Comparison of ENCODE assay signal across 1 cellular context in the genomic region with DNA sequence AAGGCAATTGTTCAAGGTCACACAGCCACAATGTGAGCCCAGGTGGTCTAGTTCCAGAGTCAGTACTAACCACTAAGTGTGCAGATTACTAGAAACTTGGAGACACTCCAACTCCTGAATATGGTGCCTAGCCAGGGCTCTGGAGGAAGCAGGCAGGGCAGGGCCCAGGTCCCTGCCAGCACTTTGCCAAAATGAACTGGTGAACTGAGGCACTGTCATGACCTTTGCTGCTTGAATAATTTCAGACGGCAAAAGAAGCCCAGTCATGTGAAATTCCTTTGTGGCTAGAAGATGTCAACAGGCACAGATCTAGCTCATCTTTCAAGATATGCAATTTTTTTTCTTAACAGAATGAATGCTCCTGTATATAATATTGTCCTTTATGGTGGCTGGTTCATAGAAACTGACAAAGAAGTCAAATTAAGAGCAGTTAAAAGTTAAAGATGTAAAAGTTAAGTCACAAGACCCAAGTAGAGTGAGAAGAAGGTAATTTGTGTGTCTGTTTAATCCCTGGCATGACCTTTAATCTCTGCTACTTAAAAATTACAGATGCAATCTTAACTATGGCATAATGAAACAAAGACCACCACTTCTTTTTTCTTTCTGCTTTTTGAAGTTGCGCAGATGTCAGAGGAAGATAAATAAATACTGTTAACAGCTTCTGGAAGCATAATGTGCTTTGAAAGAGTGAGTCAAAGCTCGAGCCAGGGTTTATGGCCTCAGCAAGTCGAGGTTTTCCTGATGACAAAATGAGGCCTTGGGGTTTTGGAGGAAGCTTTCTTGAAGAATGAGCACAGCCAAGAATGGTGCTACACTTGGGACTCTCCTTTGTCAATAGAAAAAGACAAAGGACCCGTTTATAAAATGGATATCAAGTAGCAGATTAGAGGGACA.
TF ChIP-seq lines count a peak whose summit lies in the region.

No MANE protein-coding gene starts in this region.

TF ChIP-seq in endothelial cell of umbilical vein, 7 proteins besides CTCF, POLR2A, EP300 and RAD21:
- TF ChIP-seq GATA2 (IDR thresholded peaks at IDR 0.05; ENCODE audit: insufficient read depth, insufficient read length, low read depth, low read length) (no peak), EZH2 (IDR thresholded peaks at IDR 0.05; ENCODE audit: borderline replicate concordance, low read depth, low read length, severe bottlenecking) (no peak), JUN (IDR thresholded peaks at IDR 0.05; ENCODE audit: borderline replicate concordance, insufficient read depth, insufficient read length, low read depth) (no peak), MYC (IDR thresholded peaks at IDR 0.05; ENCODE audit: low read depth, low read length) (no peak), POLR2AphosphoS5 (IDR thresholded peaks at IDR 0.05; ENCODE audit: insufficient read depth, low read depth, low read length) (no peak), FOS (IDR thresholded peaks at IDR 0.05; ENCODE audit: borderline replicate concordance, insufficient read depth, low read length) (no peak)
- TF ChIP-seq, protein P1, sequence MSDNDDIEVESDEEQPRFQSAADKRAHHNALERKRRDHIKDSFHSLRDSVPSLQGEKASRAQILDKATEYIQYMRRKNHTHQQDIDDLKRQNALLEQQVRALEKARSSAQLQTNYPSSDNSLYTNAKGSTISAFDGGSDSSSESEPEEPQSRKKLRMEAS (IDR thresholded peaks at IDR 0.05; ENCODE audit: insufficient read depth, insufficient read length) = no peak
